10 cellular contexts compared by ENCODE assay signal in genomic region chr4:147772459-147772969, GRCh38.
A peak's percentile ranks its signal among the peaks of the same experiment; 100 is the strongest.
DNase-seq lines count a peak whose midpoint lies in the region; ATAC-seq and TF ChIP-seq lines count a peak whose summit lies in the region.
"Had no signal": no experiment of that assay in that cellular context is flagged by ENCODE, and none has a peak within 500 bp of the region (broad histone marks: within the 10 kb centered on the region; RNA-seq: fewer than 3 reads in every experiment).

No MANE protein-coding gene starts in this region.

- H3K4me3 ChIP-seq in RWPE2 (ENCODE audit: severe bottlenecking) (no peak overlapping the region), fibroblast of pulmonary artery (replicated peaks; ENCODE audit: low read depth, low read length) (no peak overlapping the region)
- H3K4me3 ChIP-seq: right lobe of liver had no signal

- no peaks in the 10 kb centered on the region for H3K36me3 ChIP-seq in RWPE2 (ENCODE audit: low read depth)
- H3K36me3 ChIP-seq: right lobe of liver had no signal

- ATAC-seq in RWPE2 (ENCODE audit: low read depth) (peak; percentile 72), HG02870 (IDR thresholded peaks at IDR 0.05; ENCODE audit: unreplicated experiment) (no peak), HG02642 (IDR thresholded peaks at IDR 0.05; ENCODE audit: poor library complexity, unreplicated experiment) (no peak)
- no peak for ATAC-seq in activated CD4-positive, CD25-positive, alpha-beta regulatory T cell treated with anti-CD3 and anti-CD28 coated beads, Interleukin-2, amount 50 U/mL, for 24 hours

- no peak for TF ChIP-seq CTCF in RWPE2 (IDR thresholded peaks at IDR 0.05; ENCODE audit: poor library complexity, severe bottlenecking)
- TF ChIP-seq CTCF in fibroblast of pulmonary artery (IDR thresholded peaks at IDR 0.05; ENCODE audit: low read length, missing control alignments): no peak

- no peaks in the 10 kb centered on the region for H3K27me3 ChIP-seq in RWPE2 (ENCODE audit: insufficient read depth, poor library complexity, severe bottlenecking)
- H3K27me3 ChIP-seq: right lobe of liver had no signal

- H3K27ac ChIP-seq in RWPE2 (ENCODE audit: poor library complexity, severe bottlenecking): peak overlapping the region; percentile 93
- H3K27ac ChIP-seq: right lobe of liver had no signal

- H3K4me1 ChIP-seq in RWPE2 (ENCODE audit: insufficient read depth, poor library complexity, severe bottlenecking): peaks cover 58% of the 10 kb centered on the region
- H3K4me1 ChIP-seq: right lobe of liver had no signal

- H3K9me3 ChIP-seq in RWPE2 (ENCODE audit: severe bottlenecking): no peaks in the 10 kb centered on the region
- H3K9me3 ChIP-seq: right lobe of liver had no signal

- DNase-seq in DMS53 treated with DMSO at 0.1 percent for 48 hours (lab: John Stamatoyannopoulos, UW; ENCODE audit: unreplicated experiment): peak; percentile 15
- DNase-seq in RWPE2 (ENCODE audit: low spot score): no peak
- peak; percentile 80 for DNase-seq in fibroblast of pulmonary artery (ENCODE audit: low read depth)
- peak; percentile 77 for DNase-seq in putamen (ENCODE audit: low spot score)
- DNase-seq in stimulated activated CD4-positive, alpha-beta T cell treated with anti-CD3 and anti-CD28 coated beads, Interleukin-12 subunit alpha, Interleukin-12 subunit beta, amount 100 ng/mL, for 4 hours: no peak
- DNase-seq: GF-D8, right lobe of liver had no signal

Comparison
In these comparisons a context has a peak if more than half of its experiments do, and no peak if none do; other contexts are left out.
1. DNase-seq: peak in DMS53 treated with DMSO at 0.1 percent for 48 hours (single experiment), fibroblast of pulmonary artery (single experiment) and putamen (single experiment); none in RWPE2 (single experiment) and stimulated activated CD4-positive, alpha-beta T cell treated with anti-CD3 and anti-CD28 coated beads, Interleukin-12 subunit alpha, Interleukin-12 subunit beta, amount 100 ng/mL, for 4 hours (single experiment).